In genomic region chr16:50251375-50252081, GRCh38 we compare ENCODE assay signal across 1 cellular context.
TF ChIP-seq lines count a peak whose summit lies in the region.

No MANE protein-coding gene starts in this region.

TF ChIP-seq in WTC11, 78 proteins besides CTCF, POLR2A, EP300 and RAD21 (continued from another document):
- TF ChIP-seq ATF3 (CRISPR knock-in tag; conservative IDR thresholded peaks at IDR 0.05) = no peak
- TF ChIP-seq ESRRA (CRISPR knock-in tag; IDR thresholded peaks at IDR 0.05; ENCODE audit: borderline replicate concordance) = no peak
- TF ChIP-seq ELF4 (CRISPR knock-in tag; IDR thresholded peaks at IDR 0.05; ENCODE audit: low read depth) = no peak
- no peak for TF ChIP-seq ZBTB21 (CRISPR knock-in tag; IDR thresholded peaks at IDR 0.05; ENCODE audit: borderline replicate concordance)
TF ChIP-seq in WTC11: peak in this region for 0.
